Comparison of ENCODE assay signal across 8 cellular contexts in the genomic region with DNA sequence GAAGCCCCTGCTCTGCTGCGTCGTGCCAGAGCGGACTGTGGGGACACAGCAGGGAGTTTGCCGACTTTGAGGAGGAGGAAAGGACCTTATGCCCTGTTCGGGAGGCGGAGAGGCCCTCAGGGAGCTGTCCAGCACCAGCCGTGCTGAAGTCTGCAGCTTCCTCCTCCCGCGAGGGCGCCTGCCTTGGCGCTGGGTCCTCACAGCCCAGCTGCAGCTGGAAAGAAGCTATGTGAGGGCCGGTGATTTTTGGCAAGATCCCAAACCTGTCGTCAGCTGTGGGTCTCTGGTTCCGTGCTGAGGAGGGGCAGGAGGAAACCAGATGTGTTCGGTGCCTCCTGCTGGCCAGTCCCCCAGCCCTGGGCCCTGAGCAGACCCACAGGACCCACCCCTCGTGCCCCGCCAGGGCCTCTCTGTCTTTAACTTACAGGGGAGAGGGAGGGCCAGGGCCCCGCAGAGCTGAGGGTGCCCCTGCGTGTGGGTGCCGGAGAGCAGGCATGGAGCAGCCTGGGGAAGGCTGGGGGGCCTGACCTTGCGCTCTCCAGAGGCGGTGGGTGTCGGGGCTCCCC. TPM values are rescaled to one million over a fixed set of nuclear protein-coding genes. Genes with fewer than 3 reads are reported as not detected.
DNase-seq lines count a peak whose midpoint lies in the region; ATAC-seq and TF ChIP-seq lines count a peak whose summit lies in the region.

No MANE protein-coding gene starts in this region.

- ATAC-seq in Right ventricle myocardium superior (ENCODE audit: poor library complexity) (peak; percentile 75), GM21723 (IDR thresholded peaks at IDR 0.05; ENCODE audit: unreplicated experiment) (no peak), HG02642 (IDR thresholded peaks at IDR 0.05; ENCODE audit: poor library complexity, unreplicated experiment) (no peak)

- H3K4me2 ChIP-seq in PC-9 = no peak overlapping the region

- H3K4me1 ChIP-seq in right atrium auricular region = peaks cover 0 to 4% of the 10 kb centered on the region in 2 donors
- no peaks in the 10 kb centered on the region for H3K4me1 ChIP-seq in PC-9 (replicated peaks; ENCODE audit: insufficient read depth)

- peak; percentile 75 for DNase-seq in Right ventricle myocardium superior
- DNase-seq in right atrium auricular region (ENCODE audit: low spot score) = no peak
- DNase-seq in PC-9 = peak; percentile 47 to 59
- DNase-seq in anterior cingulate cortex (lab: John Stamatoyannopoulos, UW) = peak in 46 of 58 donors; percentile 29 to 80 (median 54)
- peak in 39 of 51 donors; percentile 17 to 80 (median 56) for DNase-seq in hypothalamus (lab: John Stamatoyannopoulos, UW)
- peak; percentile 34 for DNase-seq in stimulated activated CD4-positive, alpha-beta T cell treated with anti-CD3 and anti-CD28 coated beads, Interleukin-12 subunit alpha, Interleukin-12 subunit beta, amount 100 ng/mL, for 4 hours

- H3K27ac ChIP-seq in right atrium auricular region (no peak overlapping the region), PC-9 (no peak overlapping the region)

- H4K20me1 ChIP-seq in PC-9 (ENCODE audit: insufficient read depth) = no peaks in the 10 kb centered on the region

- H3K36me3 ChIP-seq in right atrium auricular region (no peaks in the 10 kb centered on the region), PC-9 (ENCODE audit: low read depth) (no peaks in the 10 kb centered on the region)

- no peaks in the 10 kb centered on the region for H3K79me2 ChIP-seq in PC-9 (ENCODE audit: low read depth)

- CTCF ChIA-PET in PC-9 (lab: Charles Lee) = no interaction called here

- H3F3A ChIP-seq in PC-9 (ENCODE audit: insufficient read depth, low read depth) = no peaks in the 10 kb centered on the region

- intact Hi-C loops in Right ventricle myocardium superior (cut with DNase I) (no loop called here), PC-9 (cut with micrococcal nuclease; ENCODE audit: unreplicated experiment) (no loop called here)

- H3K4me3 ChIP-seq in right atrium auricular region = no peak overlapping the region
- H3K4me3 ChIP-seq in PC-9 = no peak overlapping the region

- POLR2A ChIA-PET in PC-9 (lab: Charles Lee; ENCODE audit: unreplicated experiment) = no interaction called here

- H3K9me3 ChIP-seq in right atrium auricular region (no peaks in the 10 kb centered on the region), PC-9 (ENCODE audit: insufficient read depth, low read depth) (no peaks in the 10 kb centered on the region)

- no TSS peak for BruUV-seq in PC-9 (replicated peaks; lab: Mats Ljungman, UMichigan)

- H2AFZ ChIP-seq in PC-9 = no peak overlapping the region

- TF ChIP-seq CTCF in right atrium auricular region (IDR thresholded peaks at IDR 0.05) (no peak), PC-9 (conservative IDR thresholded peaks at IDR 0.05) (no peak)

- H3K27me3 ChIP-seq in right atrium auricular region (no peaks in the 10 kb centered on the region), PC-9 (ENCODE audit: insufficient read depth, low read depth) (peaks cover 29% of the 10 kb centered on the region)

- H3K9me2 ChIP-seq in PC-9 (ENCODE audit: insufficient read depth) = no peaks in the 10 kb centered on the region

RNA-seq across cellular contexts. Expression of gene BRSK2, which starts 12.0 kb away (rescaled TPM):
- total RNA-seq in Right ventricle myocardium superior (0.67 TPM), right atrium auricular region (under 1 TPM; 0.19 to 0.51 TPM), PC-9 (2021) (2.7 and 2.9 TPM in 2 replicates)
